9 cellular contexts compared by ENCODE assay signal in genomic region chr7:37284805-37285211, GRCh38.
DNase-seq lines count a peak whose midpoint lies in the region; ATAC-seq, FAIRE-seq and TF ChIP-seq lines count a peak whose summit lies in the region.
"Had no signal": no experiment of that assay in that cellular context is flagged by ENCODE, and none has a peak within 500 bp of the region (broad histone marks: within the 10 kb centered on the region; RNA-seq: fewer than 3 reads in every experiment).

No MANE protein-coding gene starts in this region.

- H3K27ac ChIP-seq in A549 (0 out of 6 replicates have a peak overlapping the region, but pooled peaks of 1 of the 2 experiments have one; percentile 16), left ventricle myocardium inferior (replicated peaks) (peak overlapping the region; percentile 60)

- no peak overlapping the region for H3K4me3 ChIP-seq in A549
- no peak overlapping the region for H3K4me3 ChIP-seq in left ventricle myocardium inferior

- H3K27me3 ChIP-seq in left ventricle myocardium inferior (ENCODE audit: low read depth), result no peaks in the 10 kb centered on the region

- WGBS in A549 (ENCODE audit: missing lambda C conversion rate), result 52% methylated on average over 6 of the region's 6 CpGs

- no peaks in the 10 kb centered on the region for H3K27me3 Mint-ChIP-seq in activated naive CD4-positive, alpha-beta T cell treated with anti-CD3 and anti-CD28 coated beads for 36 hours (ENCODE audit: low read depth)

- no peak for TF ChIP-seq POLR2A in A549 (IDR thresholded peaks at IDR 0.05; ENCODE audit: low read length)
- no peak for TF ChIP-seq POLR2A in GM12892 (IDR thresholded peaks at IDR 0.05; ENCODE audit: low read depth, low read length)

- H3K9me3 Mint-ChIP-seq in activated naive CD4-positive, alpha-beta T cell treated with anti-CD3 and anti-CD28 coated beads for 36 hours, result no peaks in the 10 kb centered on the region

- TF ChIP-seq RAD21 in A549 (conservative IDR thresholded peaks at IDR 0.05 in 1 of 2, IDR thresholded peaks at IDR 0.05 in 1 of 2), result peak; percentile 75 to 81

- H3K4me2 ChIP-seq in A549, result no peak overlapping the region

- no peaks in the 10 kb centered on the region for H3K9me3 ChIP-seq in A549
- no peaks in the 10 kb centered on the region for H3K9me3 ChIP-seq in left ventricle myocardium inferior (replicated peaks)

- no peak for TF ChIP-seq EP300 in A549 (IDR thresholded peaks at IDR 0.05)

- H3K4me1 Mint-ChIP-seq in activated naive CD4-positive, alpha-beta T cell treated with anti-CD3 and anti-CD28 coated beads for 36 hours (ENCODE audit: low read depth), result peaks cover 72% of the 10 kb centered on the region

- TF ChIP-seq CTCF in A549 (IDR thresholded peaks at IDR 0.05) (peak; percentile 64), left ventricle myocardium inferior (IDR thresholded peaks at IDR 0.05; ENCODE audit: borderline replicate concordance) (peak; percentile 83)

- peak; percentile 29 to 53 for DNase-seq in A549 (ENCODE audit: low read depth in 1 of 2, low spot score in 1 of 2)
- DNase-seq in GM12892 (ENCODE audit: insufficient read length), result peak; percentile 13
- peak; percentile 74 for DNase-seq in NCI-H82 (lab: John Stamatoyannopoulos, UW)
- DNase-seq in activated naive CD4-positive, alpha-beta T cell treated with anti-CD3 and anti-CD28 coated beads for 36 hours, result peak; percentile 53
- DNase-seq in left ventricle myocardium inferior, result peak; percentile 38
- peak; percentile 56 for DNase-seq in retina

- no peak overlapping the region for H3K27ac Mint-ChIP-seq in activated naive CD4-positive, alpha-beta T cell treated with anti-CD3 and anti-CD28 coated beads for 36 hours

- no peaks in the 10 kb centered on the region for H3K36me3 ChIP-seq in left ventricle myocardium inferior

- CTCF ChIA-PET in A549 (lab: Yijun Ruan, JAX), result interaction anchor here (0.6 to 2.2 kb wide), 11 partner anchors 9 to 937 kb away, joined by 3 to 10 read pairs (median 4); no protein-coding TSS in a partner anchor
- CTCF ChIA-PET in activated naive CD4-positive, alpha-beta T cell treated with anti-CD3 and anti-CD28 coated beads for 36 hours (lab: Charles Lee), result interaction anchor here (0.7 to 5.1 kb wide), 21 partner anchors 9 to 227 kb away, joined by 3 to 33 read pairs (median 4); no protein-coding TSS in a partner anchor

- ATAC-seq in A549 (peak in 1 of 2 experiments; percentile 79; a peak in 3 of 6 replicates), GM21619 (IDR thresholded peaks at IDR 0.05; ENCODE audit: unreplicated experiment) (no peak), GM18861 (IDR thresholded peaks at IDR 0.05; ENCODE audit: unreplicated experiment) (no peak)

- H3K4me1 ChIP-seq in A549 (peaks cover 8% of the 10 kb centered on the region; the same call in 2 of the 3 replicates), left ventricle myocardium inferior (peaks cover 75% of the 10 kb centered on the region)

- no peak overlapping the region for H3K4me3 Mint-ChIP-seq in activated naive CD4-positive, alpha-beta T cell treated with anti-CD3 and anti-CD28 coated beads for 36 hours

- intact Hi-C loops in activated naive CD4-positive, alpha-beta T cell treated with anti-CD3 and anti-CD28 coated beads for 36 hours (cut with micrococcal nuclease), result loop anchor here (1.0 to 2.0 kb wide), 5 partner anchors 57 to 225 kb away; partner anchors contain the start of gene ELMO1
- intact Hi-C loops in left ventricle myocardium inferior (cut with micrococcal nuclease), result no loop called here

- FAIRE-seq in A549 (lab: Jason Lieb, UNC) (peak; percentile 87), GM12892 (lab: Jason Lieb, UNC) (no peak)
- FAIRE-seq: endometrium had no signal

- H3K36me3 Mint-ChIP-seq in activated naive CD4-positive, alpha-beta T cell treated with anti-CD3 and anti-CD28 coated beads for 36 hours (ENCODE audit: low read depth), result peaks cover 16% of the 10 kb centered on the region

- POLR2A ChIA-PET in A549 (lab: Yijun Ruan, JAX), result no interaction called here

TF ChIP-seq in A549, 52 proteins besides CTCF, POLR2A, EP300 and RAD21:
- TF ChIP-seq GATA3 (IDR thresholded peaks at IDR 0.05; ENCODE audit: borderline replicate concordance) (no peak), JUNB (IDR thresholded peaks at IDR 0.05) (no peak), NPAS2 (CRISPR knock-in tag; IDR thresholded peaks at IDR 0.05; ENCODE audit: borderline replicate concordance) (no peak), SMC3 (IDR thresholded peaks at IDR 0.05) (peak; percentile 61), MAFK (IDR thresholded peaks at IDR 0.05; ENCODE audit: partially characterized antibody) (no peak), MYC (IDR thresholded peaks at IDR 0.05; ENCODE audit: borderline replicate concordance, low read length) (no peak), PBX3 (IDR thresholded peaks at IDR 0.05) (no peak)

Comparison
In these comparisons a context has a peak if more than half of its experiments do, and no peak if none do; other contexts are left out.
1. DNase-seq: peak in every context shown above with its lines; median percentile 74 in NCI-H82; 56 in retina; 53 in activated naive CD4-positive, alpha-beta T cell treated with anti-CD3 and anti-CD28 coated beads for 36 hours; 41 in A549; 38 in left ventricle myocardium inferior; 13 in GM12892.